ENCODE assay signal across 9 cellular contexts in the genomic region with DNA sequence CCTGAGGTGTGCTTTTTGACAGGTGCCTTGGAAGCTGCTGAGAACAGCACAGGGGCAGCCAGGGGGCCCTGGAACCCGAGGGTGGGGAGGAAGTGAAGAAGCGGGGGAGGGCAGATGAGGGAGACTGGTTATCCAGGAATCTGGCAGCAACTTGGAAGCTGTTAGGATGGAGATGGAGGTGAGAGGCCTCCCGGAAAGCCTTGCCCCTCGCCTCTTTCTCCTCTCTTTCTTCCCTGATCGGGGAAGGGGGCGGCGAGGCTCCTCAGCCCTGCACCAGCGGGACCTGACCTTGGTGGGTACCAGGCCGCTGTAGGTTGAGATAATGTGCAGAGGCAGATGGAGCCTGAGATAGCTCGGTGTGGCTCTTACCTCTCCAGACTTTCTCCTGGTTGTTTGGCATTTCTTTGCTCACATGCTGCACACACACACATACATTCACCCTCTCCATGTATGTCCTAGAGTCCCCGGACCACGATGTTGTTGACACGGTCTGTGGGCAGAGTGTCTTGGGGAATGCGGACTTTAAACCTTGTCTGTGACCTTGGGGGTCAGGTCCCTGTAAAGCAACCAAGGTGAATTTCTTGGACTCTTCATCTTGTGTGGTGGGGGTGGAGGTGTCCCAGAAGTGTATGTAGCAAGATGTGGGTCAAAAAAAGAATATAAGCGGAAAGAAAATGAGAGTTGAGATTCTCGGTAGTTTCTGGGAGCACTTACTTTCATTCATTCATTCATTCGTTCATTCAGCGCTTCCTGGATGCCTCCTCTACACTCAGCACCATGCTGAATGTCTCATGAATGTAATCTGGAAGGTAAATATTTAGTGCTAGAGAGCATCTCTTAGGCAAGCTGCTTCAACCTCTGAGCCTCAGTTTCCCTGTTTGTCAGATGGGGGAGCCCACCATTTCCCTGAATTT. TPM values are rescaled to one million over a fixed set of nuclear protein-coding genes. Genes with fewer than 3 reads are reported as not detected.
DNase-seq lines count a peak whose midpoint lies in the region; ATAC-seq and TF ChIP-seq lines count a peak whose summit lies in the region.
"Had no signal": no experiment of that assay in that cellular context is flagged by ENCODE, and none has a peak within 500 bp of the region (broad histone marks: within the 10 kb centered on the region; RNA-seq: fewer than 3 reads in every experiment).

No MANE protein-coding gene starts in this region.

- H4K20me1 ChIP-seq in OCI-LY1 (ENCODE audit: insufficient read depth, low read length) (no peaks in the 10 kb centered on the region), neural progenitor cell (ENCODE audit: low read depth) (peaks cover 20% of the 10 kb centered on the region)

- no peak overlapping the region for H3K27ac Mint-ChIP-seq in neural progenitor cell

- peak overlapping the region; percentile 57; the same call in 1 of the 2 replicates for H3K4me3 ChIP-seq in GM06990 (replicated peaks; ENCODE audit: low read depth, low read length)
- H3K4me3 ChIP-seq in OCI-LY1 (ENCODE audit: low read depth, low read length, poor library complexity, severe bottlenecking), result peak overlapping the region; percentile 67
- peak overlapping the region; percentile 94 for H3K4me3 ChIP-seq in neural progenitor cell
- peak overlapping the region in 1 of 4 donors; percentile 42 for H3K4me3 ChIP-seq in tibial nerve

- peaks cover 54% of the 10 kb centered on the region for H3K4me1 Mint-ChIP-seq in neural progenitor cell

- H3K27ac ChIP-seq in OCI-LY1 (ENCODE audit: low read depth, low read length, poor library complexity, severe bottlenecking), result no peak overlapping the region
- H3K27ac ChIP-seq in epithelial cell of prostate, result peak overlapping the region; percentile 55
- no peak overlapping the region for H3K27ac ChIP-seq in neural progenitor cell
- H3K27ac ChIP-seq in tibial nerve, result no peak overlapping the region

- H3K36me3 ChIP-seq in GM06990 (ENCODE audit: control insufficient read depth, insufficient read depth, low read length), result no peaks in the 10 kb centered on the region
- H3K36me3 ChIP-seq in OCI-LY1 (ENCODE audit: insufficient read depth, low read length), result no peaks in the 10 kb centered on the region
- no peaks in the 10 kb centered on the region for H3K36me3 ChIP-seq in neural progenitor cell
- H3K36me3 ChIP-seq in tibial nerve, result no peaks in the 10 kb centered on the region

- no peak for TF ChIP-seq EP300 in tibial nerve (IDR thresholded peaks at IDR 0.05)

- no peaks in the 10 kb centered on the region for H3K9me3 ChIP-seq in OCI-LY1 (ENCODE audit: low read length)
- no peaks in the 10 kb centered on the region for H3K9me3 ChIP-seq in neural progenitor cell (ENCODE audit: low read depth)
- no peaks in the 10 kb centered on the region for H3K9me3 ChIP-seq in tibial nerve

- WGBS in tibial nerve, 2 donors, result 75 to 79% methylated on average over 18 of the region's 18 CpGs

- H3K27me3 Mint-ChIP-seq in neural progenitor cell (ENCODE audit: insufficient read depth, low read depth), result peaks cover 19% of the 10 kb centered on the region

- no peaks in the 10 kb centered on the region for H3K9me3 Mint-ChIP-seq in neural progenitor cell

- H3K4me1 ChIP-seq in OCI-LY1 (ENCODE audit: insufficient read depth, low read length, severe bottlenecking), result peaks cover 6% of the 10 kb centered on the region
- peaks cover 30% of the 10 kb centered on the region for H3K4me1 ChIP-seq in neural progenitor cell
- H3K4me1 ChIP-seq in tibial nerve, result peaks cover 0 to 17% (median 3%) of the 10 kb centered on the region in 4 donors

- DNase-seq in GM06990 (ENCODE audit: extremely low read depth, insufficient read length) (no peak), epithelial cell of prostate (ENCODE audit: low read depth, low spot score) (no peak), neural progenitor cell (ENCODE audit: low spot score) (no peak), MV-4-11 (lab: John Stamatoyannopoulos, UW) (no peak), tibial nerve (ENCODE audit: low spot score in 2 of 2) (no peak), putamen (ENCODE audit: low spot score) (no peak)
- DNase-seq: activated CD8-positive, alpha-beta memory T cell treated with anti-CD3 and anti-CD28 coated beads for 24 hours had no signal

- H3K9ac ChIP-seq in OCI-LY1 (ENCODE audit: low read length), result no peak overlapping the region; the same call in 1 of the 2 replicates
- H3K9ac ChIP-seq in neural progenitor cell, result no peak overlapping the region

- TF ChIP-seq POLR2A in tibial nerve (IDR thresholded peaks at IDR 0.05), result no peak

- peak overlapping the region; percentile 84 for H3K4me3 Mint-ChIP-seq in neural progenitor cell

- H3F3A ChIP-seq in OCI-LY1 (ENCODE audit: insufficient read depth, low read length) (no peaks in the 10 kb centered on the region), neural progenitor cell (ENCODE audit: low read depth) (peaks cover 35% of the 10 kb centered on the region)

- no peaks in the 10 kb centered on the region for H3K9me2 ChIP-seq in OCI-LY1 (ENCODE audit: low read depth, low read length)

- H3K79me2 ChIP-seq in OCI-LY1 (ENCODE audit: insufficient read depth, low read length), result no peaks in the 10 kb centered on the region
- peaks cover 40% of the 10 kb centered on the region for H3K79me2 ChIP-seq in neural progenitor cell (ENCODE audit: low read depth)

- no peak for ATAC-seq in GM21515 (IDR thresholded peaks at IDR 0.05; ENCODE audit: unreplicated experiment)

- H3K27me3 ChIP-seq in GM06990 (replicated peaks; ENCODE audit: control insufficient read depth, insufficient read depth, low read length) (no peaks in the 10 kb centered on the region), OCI-LY1 (ENCODE audit: insufficient read depth, low read length) (no peaks in the 10 kb centered on the region), neural progenitor cell (peaks cover 20% of the 10 kb centered on the region), tibial nerve (peaks cover 0 to 28% of the 10 kb centered on the region in 2 donors)

- H3K4me2 ChIP-seq in OCI-LY1 (ENCODE audit: low read length), result peak overlapping the region; percentile 74
- peak overlapping the region; percentile 88 for H3K4me2 ChIP-seq in neural progenitor cell

- H2AFZ ChIP-seq in OCI-LY1 (ENCODE audit: low read length) (no peak overlapping the region), neural progenitor cell (replicated peaks) (no peak overlapping the region)

- TF ChIP-seq CTCF in GM06990 (IDR thresholded peaks at IDR 0.05; ENCODE audit: insufficient read depth, low read length, poor library complexity, severe bottlenecking) (no peak), OCI-LY1 (IDR thresholded peaks at IDR 0.05; ENCODE audit: low read length) (no peak), neural progenitor cell (IDR thresholded peaks at IDR 0.05) (no peak), tibial nerve (IDR thresholded peaks at IDR 0.05) (no peak)

- H3K36me3 Mint-ChIP-seq in neural progenitor cell, result no peaks in the 10 kb centered on the region

RNA-seq across cellular contexts. Expression of a gene that starts 1.6 kb away (rescaled TPM):
- total RNA-seq in neural progenitor cell (ENCODE audit: low replicate concordance), result 6.3 and 6.7 TPM in 2 replicates
- total RNA-seq in tibial nerve, result 1 to 10 TPM in 2 of 4 donors, under 1 TPM in 2; 0.78 to 3.3 (median 1.00) TPM
